Comparison of ENCODE assay signal across 11 cellular contexts in genomic region chr6:72950114-72950860, GRCh38.
DNase-seq lines count a peak whose midpoint lies in the region; ATAC-seq, FAIRE-seq and TF ChIP-seq lines count a peak whose summit lies in the region.
"Had no signal": no experiment of that assay in that cellular context is flagged by ENCODE, and none has a peak within 500 bp of the region (broad histone marks: within the 10 kb centered on the region; RNA-seq: fewer than 3 reads in every experiment).

No MANE protein-coding gene starts in this region.

- H3K4me1 Mint-ChIP-seq in HFFc6 (ENCODE audit: low read depth): peaks cover 89% of the 10 kb centered on the region

- intact Hi-C loops in HepG2 (cut with micrococcal nuclease; ENCODE audit: unreplicated experiment): no loop called here

- no peaks in the 10 kb centered on the region for H3K9me3 Mint-ChIP-seq in HFFc6
- H3K9me3 Mint-ChIP-seq: activated naive CD4-positive, alpha-beta T cell treated with anti-CD3 and anti-CD28 coated beads, Interleukin-2, amount 50 U/mL, for 24 hours had no signal

- H3K9me3 ChIP-seq in HepG2 (ENCODE audit: low read length): no peaks in the 10 kb centered on the region
- H3K9me3 ChIP-seq: heart right ventricle had no signal

- H3K27ac Mint-ChIP-seq in HFFc6: peak overlapping the region; percentile 85
- H3K27ac Mint-ChIP-seq: activated naive CD4-positive, alpha-beta T cell treated with anti-CD3 and anti-CD28 coated beads, Interleukin-2, amount 50 U/mL, for 24 hours had no signal

- 15% methylated on average over 6 of the region's 6 CpGs for WGBS in HepG2 (ENCODE audit: low lambda C conversion rate)

- H3K36me3 ChIP-seq in HepG2 (replicated peaks in 1 of 2; ENCODE audit: control insufficient read depth in 1 of 2, insufficient read depth in 2 of 2, low read length in 2 of 2): no peaks in the 10 kb centered on the region
- H3K36me3 ChIP-seq: heart right ventricle had no signal

- no TSS peak for BruUV-seq in HepG2 (replicated peaks; lab: Mats Ljungman, UMichigan)

- in situ Hi-C loops in astrocyte of the spinal cord (cut with HindIII; ENCODE audit: low sequenced_read_pairs) (no loop called here), HepG2 (cut with HindIII; ENCODE audit: extremely low pct_ligation_motif_present, low pct_unique_long_range_greater_than_20kb) (no loop called here)

- H3K9ac ChIP-seq in HepG2 (ENCODE audit: insufficient read depth, low read depth, low read length): no peak overlapping the region

- no peaks in the 10 kb centered on the region for H3K4me1 ChIP-seq in HepG2 (ENCODE audit: insufficient read depth, low read length)
- H3K4me1 ChIP-seq: heart right ventricle had no signal

- no peak overlapping the region for H2AFZ ChIP-seq in HepG2 (ENCODE audit: low read length)

- no peaks in the 10 kb centered on the region for H3K27me3 Mint-ChIP-seq in HFFc6 (ENCODE audit: insufficient read depth)
- H3K27me3 Mint-ChIP-seq: activated naive CD4-positive, alpha-beta T cell treated with anti-CD3 and anti-CD28 coated beads, Interleukin-2, amount 50 U/mL, for 24 hours had no signal

- no peak for TF ChIP-seq POLR2A in HepG2 (IDR thresholded peaks at IDR 0.05; ENCODE audit: insufficient read depth in 1 of 2, low read depth in 2 of 2, low read length in 2 of 2)

- H3K27ac ChIP-seq in HepG2 (ENCODE audit: extremely low read length, insufficient read depth, low read length): no peak overlapping the region
- H3K27ac ChIP-seq: heart right ventricle had no signal

- H3K79me2 ChIP-seq in HepG2 (ENCODE audit: insufficient read depth, low read length): no peaks in the 10 kb centered on the region

- CTCF ChIA-PET in HepG2 (lab: Yijun Ruan, JAX; ENCODE audit: low intra/inter-chr PET ratio, low total read pairs): no interaction called here

- no peaks in the 10 kb centered on the region for H4K20me1 ChIP-seq in HepG2 (ENCODE audit: insufficient read depth, low read length)

- TF ChIP-seq CTCF in HFFc6 (IDR thresholded peaks at IDR 0.05): no peak
- TF ChIP-seq CTCF in astrocyte of the spinal cord (IDR thresholded peaks at IDR 0.05; ENCODE audit: low read depth, low read length): no peak
- no peak for TF ChIP-seq CTCF in HepG2 (CRISPR knock-in tag; IDR thresholded peaks at IDR 0.05)

- H3K4me2 ChIP-seq in HepG2 (ENCODE audit: low read depth, low read length): no peak overlapping the region

- peak overlapping the region; percentile 75 for H3K4me3 Mint-ChIP-seq in HFFc6
- H3K4me3 Mint-ChIP-seq: activated naive CD4-positive, alpha-beta T cell treated with anti-CD3 and anti-CD28 coated beads, Interleukin-2, amount 50 U/mL, for 24 hours had no signal

- POLR2A ChIA-PET in HepG2 (lab: Yijun Ruan, JAX): no interaction called here

- TF ChIP-seq EP300 in HepG2 (IDR thresholded peaks at IDR 0.05; ENCODE audit: low read depth in 2 of 2, low read length in 2 of 2) (no peak), HepG2 (CRISPR knock-in tag; IDR thresholded peaks at IDR 0.05; ENCODE audit: borderline replicate concordance) (no peak)

- DNase-seq in AG08395 (ENCODE audit: low spot score) (peak; percentile 62), HFFc6 (peak; percentile 89), astrocyte of the spinal cord (ENCODE audit: low read depth, low spot score) (peak; percentile 64), HepG2 (ENCODE audit: low spot score) (peak; percentile 31), inferior parietal cortex (ENCODE audit: extremely low spot score) (no peak), NCI-H510A treated with DMSO at 0.1 percent for 48 hours (lab: John Stamatoyannopoulos, UW) (no peak)
- DNase-seq in central memory CD4-positive, alpha-beta T cell: no peak
- DNase-seq: COR-L47, heart right ventricle had no signal

- no peak for FAIRE-seq in HepG2 (lab: Jason Lieb, UNC)

- no peaks in the 10 kb centered on the region for H3K36me3 Mint-ChIP-seq in HFFc6 (ENCODE audit: low read depth)

- H3K27me3 ChIP-seq in HepG2 (ENCODE audit: control insufficient read depth in 1 of 2, insufficient read depth in 2 of 2, low read length in 2 of 2): no peaks in the 10 kb centered on the region
- H3K27me3 ChIP-seq: heart right ventricle had no signal

- no peak overlapping the region for H3K4me3 ChIP-seq in astrocyte of the spinal cord (ENCODE audit: low read depth, low read length)
- H3K4me3 ChIP-seq in HepG2 (replicated peaks in 1 of 3; ENCODE audit: insufficient read depth in 1 of 3, low read depth in 2 of 3, low read length in 3 of 3): no peak overlapping the region
- H3K4me3 ChIP-seq: heart right ventricle had no signal

- ATAC-seq in HepG2 (no peak), HG03378 (IDR thresholded peaks at IDR 0.05; ENCODE audit: unreplicated experiment) (no peak)
- ATAC-seq: heart right ventricle had no signal

- no peak for TF ChIP-seq RAD21 in HepG2 (CRISPR knock-in tag; IDR thresholded peaks at IDR 0.05)

TF ChIP-seq in HepG2, 621 proteins besides CTCF, POLR2A, EP300 and RAD21:
- TF ChIP-seq FOSL2 (CRISPR knock-in tag; IDR thresholded peaks at IDR 0.05): peak; percentile 62
- TF ChIP-seq ZNF33A (CRISPR knock-in tag; IDR thresholded peaks at IDR 0.05; ENCODE audit: borderline replicate concordance): no peak
- peak; percentile 10; the same call in 1 of the 2 replicates for TF ChIP-seq CEBPB (IDR thresholded peaks at IDR 0.05; ENCODE audit: borderline replicate concordance, low read depth, low read length)

Comparison
In these comparisons a context has a peak if more than half of its experiments do, and no peak if none do; other contexts are left out.
1. DNase-seq: peak in AG08395 (single experiment), HFFc6 (single experiment), astrocyte of the spinal cord (single experiment) and HepG2 (single experiment); none in inferior parietal cortex (single experiment), central memory CD4-positive, alpha-beta T cell (single experiment) and NCI-H510A treated with DMSO at 0.1 percent for 48 hours (single experiment).